In genomic region chr7:41731486-41732278, GRCh38 we compare ENCODE assay signal across 1 cellular context.
TF ChIP-seq lines count a peak whose summit lies in the region.

No MANE protein-coding gene starts in this region.

TF ChIP-seq in GM12878, 131 proteins besides CTCF, POLR2A, EP300 and RAD21 (continued from another document and continues in another):
- no peak for TF ChIP-seq ZBTB33 (IDR thresholded peaks at IDR 0.05)
- TF ChIP-seq, protein P1, sequence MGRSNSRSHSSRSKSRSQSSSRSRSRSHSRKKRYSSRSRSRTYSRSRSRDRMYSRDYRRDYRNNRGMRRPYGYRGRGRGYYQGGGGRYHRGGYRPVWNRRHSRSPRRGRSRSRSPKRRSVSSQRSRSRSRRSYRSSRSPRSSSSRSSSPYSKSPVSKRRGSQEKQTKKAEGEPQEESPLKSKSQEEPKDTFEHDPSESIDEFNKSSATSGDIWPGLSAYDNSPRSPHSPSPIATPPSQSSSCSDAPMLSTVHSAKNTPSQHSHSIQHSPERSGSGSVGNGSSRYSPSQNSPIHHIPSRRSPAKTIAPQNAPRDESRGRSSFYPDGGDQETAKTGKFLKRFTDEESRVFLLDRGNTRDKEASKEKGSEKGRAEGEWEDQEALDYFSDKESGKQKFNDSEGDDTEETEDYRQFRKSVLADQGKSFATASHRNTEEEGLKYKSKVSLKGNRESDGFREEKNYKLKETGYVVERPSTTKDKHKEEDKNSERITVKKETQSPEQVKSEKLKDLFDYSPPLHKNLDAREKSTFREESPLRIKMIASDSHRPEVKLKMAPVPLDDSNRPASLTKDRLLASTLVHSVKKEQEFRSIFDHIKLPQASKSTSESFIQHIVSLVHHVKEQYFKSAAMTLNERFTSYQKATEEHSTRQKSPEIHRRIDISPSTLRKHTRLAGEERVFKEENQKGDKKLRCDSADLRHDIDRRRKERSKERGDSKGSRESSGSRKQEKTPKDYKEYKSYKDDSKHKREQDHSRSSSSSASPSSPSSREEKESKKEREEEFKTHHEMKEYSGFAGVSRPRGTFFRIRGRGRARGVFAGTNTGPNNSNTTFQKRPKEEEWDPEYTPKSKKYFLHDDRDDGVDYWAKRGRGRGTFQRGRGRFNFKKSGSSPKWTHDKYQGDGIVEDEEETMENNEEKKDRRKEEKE (IDR thresholded peaks at IDR 0.05): no peak
- no peak for TF ChIP-seq SIX5 (IDR thresholded peaks at IDR 0.05; ENCODE audit: low read depth, low read length, severe bottlenecking)
- TF ChIP-seq PAX8 (IDR thresholded peaks at IDR 0.05): no peak
- TF ChIP-seq RAD51 (IDR thresholded peaks at IDR 0.05): no peak
- peak; percentile 83 for TF ChIP-seq IRF4 (IDR thresholded peaks at IDR 0.05; ENCODE audit: low read depth, low read length)
- TF ChIP-seq RELB (IDR thresholded peaks at IDR 0.05; ENCODE audit: low read depth): peak; percentile 47; the same call in 1 of the 2 replicates
- TF ChIP-seq SP1 (IDR thresholded peaks at IDR 0.05; ENCODE audit: low read depth, low read length): no peak
- TF ChIP-seq STAT1 (conservative IDR thresholded peaks at IDR 0.05): no peak
- TF ChIP-seq KLF5 (IDR thresholded peaks at IDR 0.05; ENCODE audit: partially characterized antibody): no peak
- TF ChIP-seq, protein P2, sequence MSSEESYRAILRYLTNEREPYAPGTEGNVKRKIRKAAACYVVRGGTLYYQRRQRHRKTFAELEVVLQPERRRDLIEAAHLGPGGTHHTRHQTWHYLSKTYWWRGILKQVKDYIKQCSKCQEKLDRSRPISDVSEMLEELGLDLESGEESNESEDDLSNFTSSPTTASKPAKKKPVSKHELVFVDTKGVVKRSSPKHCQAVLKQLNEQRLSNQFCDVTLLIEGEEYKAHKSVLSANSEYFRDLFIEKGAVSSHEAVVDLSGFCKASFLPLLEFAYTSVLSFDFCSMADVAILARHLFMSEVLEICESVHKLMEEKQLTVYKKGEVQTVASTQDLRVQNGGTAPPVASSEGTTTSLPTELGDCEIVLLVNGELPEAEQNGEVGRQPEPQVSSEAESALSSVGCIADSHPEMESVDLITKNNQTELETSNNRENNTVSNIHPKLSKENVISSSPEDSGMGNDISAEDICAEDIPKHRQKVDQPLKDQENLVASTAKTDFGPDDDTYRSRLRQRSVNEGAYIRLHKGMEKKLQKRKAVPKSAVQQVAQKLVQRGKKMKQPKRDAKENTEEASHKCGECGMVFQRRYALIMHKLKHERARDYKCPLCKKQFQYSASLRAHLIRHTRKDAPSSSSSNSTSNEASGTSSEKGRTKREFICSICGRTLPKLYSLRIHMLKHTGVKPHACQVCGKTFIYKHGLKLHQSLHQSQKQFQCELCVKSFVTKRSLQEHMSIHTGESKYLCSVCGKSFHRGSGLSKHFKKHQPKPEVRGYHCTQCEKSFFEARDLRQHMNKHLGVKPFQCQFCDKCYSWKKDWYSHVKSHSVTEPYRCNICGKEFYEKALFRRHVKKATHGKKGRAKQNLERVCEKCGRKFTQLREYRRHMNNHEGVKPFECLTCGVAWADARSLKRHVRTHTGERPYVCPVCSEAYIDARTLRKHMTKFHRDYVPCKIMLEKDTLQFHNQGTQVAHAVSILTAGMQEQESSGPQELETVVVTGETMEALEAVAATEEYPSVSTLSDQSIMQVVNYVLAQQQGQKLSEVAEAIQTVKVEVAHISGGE (CRISPR knock-in tag; IDR thresholded peaks at IDR 0.05): no peak
- TF ChIP-seq ESRRA (IDR thresholded peaks at IDR 0.05; ENCODE audit: low read length): no peak
- TF ChIP-seq SREBF2 (IDR thresholded peaks at IDR 0.05; ENCODE audit: low read length): no peak
- no peak for TF ChIP-seq YBX1 (IDR thresholded peaks at IDR 0.05)
- peak; percentile 72; the same call in 1 of the 2 replicates for TF ChIP-seq BCL11A (IDR thresholded peaks at IDR 0.05; ENCODE audit: low read depth, low read length)
- peak; percentile 77; the same call in 1 of the 2 replicates for TF ChIP-seq RCOR1 (conservative IDR thresholded peaks at IDR 0.05; ENCODE audit: low read depth, low read length)
- TF ChIP-seq SUZ12 (IDR thresholded peaks at IDR 0.05; ENCODE audit: unreplicated experiment): no peak
- TF ChIP-seq, protein P3, sequence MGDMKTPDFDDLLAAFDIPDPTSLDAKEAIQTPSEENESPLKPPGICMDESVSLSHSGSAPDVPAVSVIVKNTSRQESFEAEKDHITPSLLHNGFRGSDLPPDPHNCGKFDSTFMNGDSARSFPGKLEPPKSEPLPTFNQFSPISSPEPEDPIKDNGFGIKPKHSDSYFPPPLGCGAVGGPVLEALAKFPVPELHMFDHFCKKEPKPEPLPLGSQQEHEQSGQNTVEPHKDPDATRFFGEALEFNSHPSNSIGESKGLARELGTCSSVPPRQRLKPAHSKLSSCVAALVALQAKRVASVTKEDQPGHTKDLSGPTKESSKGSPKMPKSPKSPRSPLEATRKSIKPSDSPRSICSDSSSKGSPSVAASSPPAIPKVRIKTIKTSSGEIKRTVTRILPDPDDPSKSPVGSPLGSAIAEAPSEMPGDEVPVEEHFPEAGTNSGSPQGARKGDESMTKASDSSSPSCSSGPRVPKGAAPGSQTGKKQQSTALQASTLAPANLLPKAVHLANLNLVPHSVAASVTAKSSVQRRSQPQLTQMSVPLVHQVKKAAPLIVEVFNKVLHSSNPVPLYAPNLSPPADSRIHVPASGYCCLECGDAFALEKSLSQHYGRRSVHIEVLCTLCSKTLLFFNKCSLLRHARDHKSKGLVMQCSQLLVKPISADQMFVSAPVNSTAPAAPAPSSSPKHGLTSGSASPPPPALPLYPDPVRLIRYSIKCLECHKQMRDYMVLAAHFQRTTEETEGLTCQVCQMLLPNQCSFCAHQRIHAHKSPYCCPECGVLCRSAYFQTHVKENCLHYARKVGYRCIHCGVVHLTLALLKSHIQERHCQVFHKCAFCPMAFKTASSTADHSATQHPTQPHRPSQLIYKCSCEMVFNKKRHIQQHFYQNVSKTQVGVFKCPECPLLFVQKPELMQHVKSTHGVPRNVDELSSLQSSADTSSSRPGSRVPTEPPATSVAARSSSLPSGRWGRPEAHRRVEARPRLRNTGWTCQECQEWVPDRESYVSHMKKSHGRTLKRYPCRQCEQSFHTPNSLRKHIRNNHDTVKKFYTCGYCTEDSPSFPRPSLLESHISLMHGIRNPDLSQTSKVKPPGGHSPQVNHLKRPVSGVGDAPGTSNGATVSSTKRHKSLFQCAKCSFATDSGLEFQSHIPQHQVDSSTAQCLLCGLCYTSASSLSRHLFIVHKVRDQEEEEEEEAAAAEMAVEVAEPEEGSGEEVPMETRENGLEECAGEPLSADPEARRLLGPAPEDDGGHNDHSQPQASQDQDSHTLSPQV (IDR thresholded peaks at IDR 0.05): no peak
- TF ChIP-seq, protein P4, sequence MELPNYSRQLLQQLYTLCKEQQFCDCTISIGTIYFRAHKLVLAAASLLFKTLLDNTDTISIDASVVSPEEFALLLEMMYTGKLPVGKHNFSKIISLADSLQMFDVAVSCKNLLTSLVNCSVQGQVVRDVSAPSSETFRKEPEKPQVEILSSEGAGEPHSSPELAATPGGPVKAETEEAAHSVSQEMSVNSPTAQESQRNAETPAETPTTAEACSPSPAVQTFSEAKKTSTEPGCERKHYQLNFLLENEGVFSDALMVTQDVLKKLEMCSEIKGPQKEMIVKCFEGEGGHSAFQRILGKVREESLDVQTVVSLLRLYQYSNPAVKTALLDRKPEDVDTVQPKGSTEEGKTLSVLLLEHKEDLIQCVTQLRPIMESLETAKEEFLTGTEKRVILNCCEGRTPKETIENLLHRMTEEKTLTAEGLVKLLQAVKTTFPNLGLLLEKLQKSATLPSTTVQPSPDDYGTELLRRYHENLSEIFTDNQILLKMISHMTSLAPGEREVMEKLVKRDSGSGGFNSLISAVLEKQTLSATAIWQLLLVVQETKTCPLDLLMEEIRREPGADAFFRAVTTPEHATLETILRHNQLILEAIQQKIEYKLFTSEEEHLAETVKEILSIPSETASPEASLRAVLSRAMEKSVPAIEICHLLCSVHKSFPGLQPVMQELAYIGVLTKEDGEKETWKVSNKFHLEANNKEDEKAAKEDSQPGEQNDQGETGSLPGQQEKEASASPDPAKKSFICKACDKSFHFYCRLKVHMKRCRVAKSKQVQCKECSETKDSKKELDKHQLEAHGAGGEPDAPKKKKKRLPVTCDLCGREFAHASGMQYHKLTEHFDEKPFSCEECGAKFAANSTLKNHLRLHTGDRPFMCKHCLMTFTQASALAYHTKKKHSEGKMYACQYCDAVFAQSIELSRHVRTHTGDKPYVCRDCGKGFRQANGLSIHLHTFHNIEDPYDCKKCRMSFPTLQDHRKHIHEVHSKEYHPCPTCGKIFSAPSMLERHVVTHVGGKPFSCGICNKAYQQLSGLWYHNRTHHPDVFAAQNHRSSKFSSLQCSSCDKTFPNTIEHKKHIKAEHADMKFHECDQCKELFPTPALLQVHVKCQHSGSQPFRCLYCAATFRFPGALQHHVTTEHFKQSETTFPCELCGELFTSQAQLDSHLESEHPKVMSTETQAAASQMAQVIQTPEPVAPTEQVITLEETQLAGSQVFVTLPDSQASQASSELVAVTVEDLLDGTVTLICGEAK (IDR thresholded peaks at IDR 0.05; ENCODE audit: borderline replicate concordance): no peak
- TF ChIP-seq TCF7 (IDR thresholded peaks at IDR 0.05; ENCODE audit: borderline replicate concordance): no peak
- TF ChIP-seq, protein P5, sequence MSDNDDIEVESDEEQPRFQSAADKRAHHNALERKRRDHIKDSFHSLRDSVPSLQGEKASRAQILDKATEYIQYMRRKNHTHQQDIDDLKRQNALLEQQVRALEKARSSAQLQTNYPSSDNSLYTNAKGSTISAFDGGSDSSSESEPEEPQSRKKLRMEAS (IDR thresholded peaks at IDR 0.05; ENCODE audit: low read depth, low read length): no peak
- no peak for TF ChIP-seq POU2F2 (IDR thresholded peaks at IDR 0.05; ENCODE audit: borderline replicate concordance, low read depth, low read length)
- TF ChIP-seq ATF7 (IDR thresholded peaks at IDR 0.05; ENCODE audit: low read depth): peak; percentile 59
- no peak for TF ChIP-seq ZNF622 (IDR thresholded peaks at IDR 0.05)
- TF ChIP-seq ZBTB4 (CRISPR knock-in tag; IDR thresholded peaks at IDR 0.05): no peak
- no peak for TF ChIP-seq ZNF384 (IDR thresholded peaks at IDR 0.05; ENCODE audit: borderline replicate concordance, low read depth, low read length)
- TF ChIP-seq, protein P6, sequence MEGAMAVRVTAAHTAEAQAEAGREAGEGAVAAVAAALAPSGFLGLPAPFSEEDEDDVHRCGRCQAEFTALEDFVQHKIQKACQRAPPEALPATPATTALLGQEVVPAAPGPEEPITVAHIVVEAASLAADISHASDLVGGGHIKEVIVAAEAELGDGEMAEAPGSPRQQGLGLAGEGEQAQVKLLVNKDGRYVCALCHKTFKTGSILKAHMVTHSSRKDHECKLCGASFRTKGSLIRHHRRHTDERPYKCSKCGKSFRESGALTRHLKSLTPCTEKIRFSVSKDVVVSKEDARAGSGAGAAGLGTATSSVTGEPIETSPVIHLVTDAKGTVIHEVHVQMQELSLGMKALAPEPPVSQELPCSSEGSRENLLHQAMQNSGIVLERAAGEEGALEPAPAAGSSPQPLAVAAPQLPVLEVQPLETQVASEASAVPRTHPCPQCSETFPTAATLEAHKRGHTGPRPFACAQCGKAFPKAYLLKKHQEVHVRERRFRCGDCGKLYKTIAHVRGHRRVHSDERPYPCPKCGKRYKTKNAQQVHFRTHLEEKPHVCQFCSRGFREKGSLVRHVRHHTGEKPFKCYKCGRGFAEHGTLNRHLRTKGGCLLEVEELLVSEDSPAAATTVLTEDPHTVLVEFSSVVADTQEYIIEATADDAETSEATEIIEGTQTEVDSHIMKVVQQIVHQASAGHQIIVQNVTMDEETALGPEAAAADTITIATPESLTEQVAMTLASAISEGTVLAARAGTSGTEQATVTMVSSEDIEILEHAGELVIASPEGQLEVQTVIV (IDR thresholded peaks at IDR 0.05; ENCODE audit: borderline replicate concordance, partially characterized antibody): no peak
- no peak for TF ChIP-seq MTA3 (IDR thresholded peaks at IDR 0.05; ENCODE audit: borderline replicate concordance, low read length)
